21 cellular contexts compared by ENCODE assay signal in the genomic region with DNA sequence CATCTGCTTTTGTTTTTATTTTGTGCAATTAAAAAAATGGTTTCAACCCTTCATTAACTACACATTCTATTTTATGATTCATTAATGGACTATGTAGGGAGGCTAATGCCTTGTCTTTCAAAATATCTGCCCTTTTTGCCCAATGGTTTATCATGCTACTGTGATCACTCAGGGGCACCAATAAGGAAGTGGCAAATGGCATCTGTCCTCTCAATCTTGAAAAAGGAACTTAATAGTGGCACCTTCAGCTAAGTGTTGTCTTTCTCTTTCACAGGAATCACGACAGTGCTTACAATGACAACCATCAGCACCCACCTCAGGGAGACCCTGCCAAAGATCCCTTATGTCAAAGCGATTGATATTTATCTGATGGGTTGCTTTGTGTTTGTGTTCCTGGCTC.
"Had no signal": no experiment of that assay in that cellular context is flagged by ENCODE, and none has a peak within 500 bp of the region (broad histone marks: within the 10 kb centered on the region; RNA-seq: fewer than 3 reads in every experiment).

No MANE protein-coding gene starts in this region.

- H3K4me3 ChIP-seq: dorsolateral prefrontal cortex, heart left ventricle, lung, psoas muscle, right lobe of liver, tibial artery, upper lobe of left lung, uterus had no signal

- H3K27ac ChIP-seq: dorsolateral prefrontal cortex, heart left ventricle, neutrophil, psoas muscle, right lobe of liver, tibial artery, upper lobe of left lung, uterus had no signal

- H3K36me3 ChIP-seq: heart left ventricle, neutrophil, right lobe of liver, tibial artery, upper lobe of left lung, uterus had no signal

- DNase-seq: dorsolateral prefrontal cortex; effector CD8-positive, alpha-beta T cell; foreskin melanocyte; heart left ventricle; hippocampal formation; left colon; left ventricle myocardium superior; mesendoderm; naive thymus-derived CD4-positive, alpha-beta T cell; nephron progenitor cell; psoas muscle; retina; right lobe of liver; stimulated activated CD4-positive, alpha-beta T cell treated with anti-CD3 and anti-CD28 coated beads, Interleukin-4, amount 100 ng/mL, for 1 hour; stimulated activated CD8-positive, alpha-beta memory T cell treated with anti-CD3 and anti-CD28 coated beads, Interleukin-4, amount 100 ng/mL, for 48 hours; tibial artery; upper lobe of left lung; uterus had no signal

- ATAC-seq: heart left ventricle; left colon; left ventricle myocardium superior; naive thymus-derived CD4-positive, alpha-beta T cell; psoas muscle; right lobe of liver; stimulated activated effector memory CD8-positive, alpha-beta T cell treated with anti-CD3 and anti-CD28 coated beads, Interleukin-12 subunit alpha, Interleukin-12 subunit beta, amount 100 ng/mL, for 72 hours had no signal

- H3K27me3 ChIP-seq: dorsolateral prefrontal cortex, heart left ventricle, neutrophil, right lobe of liver, tibial artery, upper lobe of left lung, uterus had no signal

- H3K4me1 ChIP-seq: heart left ventricle, psoas muscle, right lobe of liver, tibial artery, upper lobe of left lung, uterus had no signal

- H3K9me3 ChIP-seq: heart left ventricle, neutrophil, psoas muscle, right lobe of liver, tibial artery, upper lobe of left lung, uterus had no signal
